ENCODE assay signal across 1 cellular context in the genomic region with DNA sequence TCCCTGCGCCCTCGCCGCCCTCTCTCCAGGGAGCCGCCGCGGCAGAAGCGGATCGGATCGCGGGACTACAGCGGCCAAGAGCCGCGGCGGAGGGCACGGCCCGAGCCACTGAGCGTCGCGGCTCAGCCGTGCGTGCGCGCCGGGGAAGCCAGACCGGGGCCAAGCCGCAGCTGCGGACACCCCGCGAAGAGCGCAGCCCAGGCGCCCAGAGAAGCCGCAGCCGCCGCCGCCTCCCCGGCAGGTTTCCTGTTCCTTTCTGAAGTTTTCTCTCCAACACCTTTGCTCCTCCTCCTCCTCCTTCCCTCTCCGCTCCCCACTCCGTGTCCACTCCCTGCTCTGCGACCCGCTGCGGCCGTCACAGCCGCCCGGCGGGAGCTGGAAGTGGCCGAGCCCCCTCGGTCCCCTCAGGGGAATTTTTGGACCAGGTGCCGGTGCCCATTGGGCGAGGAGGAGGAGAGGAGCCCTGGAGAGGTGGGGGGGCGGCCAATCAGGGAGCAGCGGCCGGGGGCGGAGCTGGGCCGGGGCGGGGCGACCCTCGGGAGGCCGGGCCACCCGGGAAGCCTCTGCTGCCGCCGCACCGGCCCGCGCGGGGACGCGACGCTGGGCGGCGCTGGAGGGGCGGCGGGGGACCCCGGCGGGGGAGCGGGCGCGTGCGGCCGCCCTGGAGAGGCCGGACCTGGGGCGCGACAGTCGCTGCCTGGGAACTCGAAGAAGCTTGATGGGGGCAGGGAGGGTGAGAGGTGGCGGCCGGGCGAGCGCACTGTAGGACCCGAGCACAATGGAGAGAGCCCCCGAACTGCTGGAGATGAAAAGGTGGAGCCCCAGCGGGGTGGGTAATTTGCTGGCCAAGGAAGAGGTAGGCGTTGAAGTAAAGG.
TF ChIP-seq lines count a peak whose summit lies in the region.

TSS of gene ITPR2 (minus strand) at position 378 of the 875 bp plus-strand sequence. CDS start 413 bp downstream, outside the sequence.

TF ChIP-seq in HCT116, 20 proteins besides CTCF, POLR2A, EP300 and RAD21 (continued from another document):
- TF ChIP-seq, protein P1, sequence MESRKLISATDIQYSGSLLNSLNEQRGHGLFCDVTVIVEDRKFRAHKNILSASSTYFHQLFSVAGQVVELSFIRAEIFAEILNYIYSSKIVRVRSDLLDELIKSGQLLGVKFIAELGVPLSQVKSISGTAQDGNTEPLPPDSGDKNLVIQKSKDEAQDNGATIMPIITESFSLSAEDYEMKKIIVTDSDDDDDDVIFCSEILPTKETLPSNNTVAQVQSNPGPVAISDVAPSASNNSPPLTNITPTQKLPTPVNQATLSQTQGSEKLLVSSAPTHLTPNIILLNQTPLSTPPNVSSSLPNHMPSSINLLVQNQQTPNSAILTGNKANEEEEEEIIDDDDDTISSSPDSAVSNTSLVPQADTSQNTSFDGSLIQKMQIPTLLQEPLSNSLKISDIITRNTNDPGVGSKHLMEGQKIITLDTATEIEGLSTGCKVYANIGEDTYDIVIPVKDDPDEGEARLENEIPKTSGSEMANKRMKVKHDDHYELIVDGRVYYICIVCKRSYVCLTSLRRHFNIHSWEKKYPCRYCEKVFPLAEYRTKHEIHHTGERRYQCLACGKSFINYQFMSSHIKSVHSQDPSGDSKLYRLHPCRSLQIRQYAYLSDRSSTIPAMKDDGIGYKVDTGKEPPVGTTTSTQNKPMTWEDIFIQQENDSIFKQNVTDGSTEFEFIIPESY (IDR thresholded peaks at IDR 0.05; ENCODE audit: extremely low read depth, insufficient replicate concordance, low read length) = no peak
- TF ChIP-seq JUND (IDR thresholded peaks at IDR 0.05) (no peak), ELF1 (IDR thresholded peaks at IDR 0.05; ENCODE audit: borderline replicate concordance, low read depth) (no peak), SRF (IDR thresholded peaks at IDR 0.05; ENCODE audit: low read depth) (no peak), FOSL1 (IDR thresholded peaks at IDR 0.05; ENCODE audit: low read depth) (no peak), EGR1 (IDR thresholded peaks at IDR 0.05; ENCODE audit: low read depth) (no peak), EZH2 (IDR thresholded peaks at IDR 0.05) (no peak), ZNF274 (IDR thresholded peaks at IDR 0.05; ENCODE audit: low read depth, low read length) (no peak), EZH2phosphoT487 (IDR thresholded peaks at IDR 0.05; ENCODE audit: borderline replicate concordance) (no peak), CBX3 (IDR thresholded peaks at IDR 0.05; ENCODE audit: low read depth) (no peak)
- TF ChIP-seq, protein P2, sequence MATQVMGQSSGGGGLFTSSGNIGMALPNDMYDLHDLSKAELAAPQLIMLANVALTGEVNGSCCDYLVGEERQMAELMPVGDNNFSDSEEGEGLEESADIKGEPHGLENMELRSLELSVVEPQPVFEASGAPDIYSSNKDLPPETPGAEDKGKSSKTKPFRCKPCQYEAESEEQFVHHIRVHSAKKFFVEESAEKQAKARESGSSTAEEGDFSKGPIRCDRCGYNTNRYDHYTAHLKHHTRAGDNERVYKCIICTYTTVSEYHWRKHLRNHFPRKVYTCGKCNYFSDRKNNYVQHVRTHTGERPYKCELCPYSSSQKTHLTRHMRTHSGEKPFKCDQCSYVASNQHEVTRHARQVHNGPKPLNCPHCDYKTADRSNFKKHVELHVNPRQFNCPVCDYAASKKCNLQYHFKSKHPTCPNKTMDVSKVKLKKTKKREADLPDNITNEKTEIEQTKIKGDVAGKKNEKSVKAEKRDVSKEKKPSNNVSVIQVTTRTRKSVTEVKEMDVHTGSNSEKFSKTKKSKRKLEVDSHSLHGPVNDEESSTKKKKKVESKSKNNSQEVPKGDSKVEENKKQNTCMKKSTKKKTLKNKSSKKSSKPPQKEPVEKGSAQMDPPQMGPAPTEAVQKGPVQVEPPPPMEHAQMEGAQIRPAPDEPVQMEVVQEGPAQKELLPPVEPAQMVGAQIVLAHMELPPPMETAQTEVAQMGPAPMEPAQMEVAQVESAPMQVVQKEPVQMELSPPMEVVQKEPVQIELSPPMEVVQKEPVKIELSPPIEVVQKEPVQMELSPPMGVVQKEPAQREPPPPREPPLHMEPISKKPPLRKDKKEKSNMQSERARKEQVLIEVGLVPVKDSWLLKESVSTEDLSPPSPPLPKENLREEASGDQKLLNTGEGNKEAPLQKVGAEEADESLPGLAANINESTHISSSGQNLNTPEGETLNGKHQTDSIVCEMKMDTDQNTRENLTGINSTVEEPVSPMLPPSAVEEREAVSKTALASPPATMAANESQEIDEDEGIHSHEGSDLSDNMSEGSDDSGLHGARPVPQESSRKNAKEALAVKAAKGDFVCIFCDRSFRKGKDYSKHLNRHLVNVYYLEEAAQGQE (IDR thresholded peaks at IDR 0.05; ENCODE audit: low read depth) = no peak
TF ChIP-seq in HCT116: peak in this region for 2.
